ENCODE assay signal across 8 cellular contexts in genomic region chr10:77756319-77757232, GRCh38.
A peak's percentile ranks its signal among the peaks of the same experiment; 100 is the strongest.
DNase-seq lines count a peak whose midpoint lies in the region; ATAC-seq and TF ChIP-seq lines count a peak whose summit lies in the region.

No MANE protein-coding gene starts in this region.

- no peaks in the 10 kb centered on the region for H3K36me3 ChIP-seq in SK-N-MC (ENCODE audit: insufficient read depth, low read length)

- peak; percentile 90 for TF ChIP-seq CTCF in LNCAP (IDR thresholded peaks at IDR 0.05)

- no peak overlapping the region for H3K9ac ChIP-seq in SK-N-MC (ENCODE audit: insufficient read length)

- no peak overlapping the region for H3K27ac ChIP-seq in SK-N-MC

- DNase-seq in A172 (ENCODE audit: low spot score) (peak; percentile 72), EL (peak; percentile 73), SK-N-MC (ENCODE audit: low read depth, low spot score) (peak; percentile 1), fibroblast of peridontal ligament (ENCODE audit: extremely low read depth) (peak; percentile 80), posterior cingulate gyrus (peak in 8 of 10 donors; percentile 25 to 91 (median 38))

- no peaks in the 10 kb centered on the region for H3K9me3 ChIP-seq in SK-N-MC (ENCODE audit: low read depth, low read length)

- peak overlapping the region; percentile 40 for H3K4me3 ChIP-seq in SK-N-MC

- ATAC-seq in GM21528 (IDR thresholded peaks at IDR 0.05; ENCODE audit: low FRiP score, unreplicated experiment) (no peak), HG03025 (IDR thresholded peaks at IDR 0.05; ENCODE audit: low FRiP score, unreplicated experiment) (no peak)

- intact Hi-C loops in posterior cingulate gyrus (cut with DNase I), result no loop called here

Comparison
In these comparisons a context has a peak if more than half of its experiments do, and no peak if none do; other contexts are left out.
1. DNase-seq: peak in every context shown above with its lines; median percentile 80 in fibroblast of peridontal ligament; 73 in EL; 72 in A172; 38 in posterior cingulate gyrus; 1 in SK-N-MC.